22 cellular contexts compared by ENCODE assay signal in genomic region chr2:23862716-23863426, GRCh38.
A peak's percentile ranks its signal among the peaks of the same experiment; 100 is the strongest.
DNase-seq lines count a peak whose midpoint lies in the region; ATAC-seq, FAIRE-seq and TF ChIP-seq lines count a peak whose summit lies in the region.
"Had no signal": no experiment of that assay in that cellular context is flagged by ENCODE, and none has a peak within 500 bp of the region (broad histone marks: within the 10 kb centered on the region; RNA-seq: fewer than 3 reads in every experiment).

No MANE protein-coding gene starts in this region.

- no peaks in the 10 kb centered on the region for H3K9me2 ChIP-seq in SU-DHL-6 (replicated peaks; ENCODE audit: insufficient read depth, low read length)
- H3K9me2 ChIP-seq: SK-N-SH had no signal

- peak overlapping the region; percentile 24; the same call in 1 of the 2 replicates for H3K27ac ChIP-seq in HUES64 (ENCODE audit: low read depth, low read length)
- peak overlapping the region; percentile 87 for H3K27ac ChIP-seq in SU-DHL-6 (ENCODE audit: low read depth, low read length)
- H3K27ac ChIP-seq in neural progenitor cell: peak overlapping the region; percentile 57
- no peak overlapping the region for H3K27ac ChIP-seq in upper lobe of left lung
- H3K27ac ChIP-seq: A549, HL-60, KMS-11, RWPE1 had no signal

- H3K4me3 ChIP-seq in HUES64 (ENCODE audit: low read length) (no peak overlapping the region), SU-DHL-6 (ENCODE audit: insufficient read depth, low read length, poor library complexity, severe bottlenecking) (peak overlapping the region; percentile 8), neural progenitor cell (no peak overlapping the region), upper lobe of left lung (no peak overlapping the region)
- H3K4me3 ChIP-seq: A549 had no signal

- peaks cover 48% of the 10 kb centered on the region for H3K36me3 ChIP-seq in HUES64 (ENCODE audit: insufficient read depth, low read length)
- H3K36me3 ChIP-seq in SU-DHL-6 (ENCODE audit: low read length): peaks cover 4% of the 10 kb centered on the region; the same call in 1 of the 2 replicates
- peaks cover 17% of the 10 kb centered on the region for H3K36me3 ChIP-seq in neural progenitor cell
- H3K36me3 ChIP-seq in upper lobe of left lung: peaks cover 3 to 66% (median 26%) of the 10 kb centered on the region in 4 donors

- no peak for TF ChIP-seq EP300 in upper lobe of left lung (IDR thresholded peaks at IDR 0.05)

- CTCF ChIA-PET in activated CD8-positive, alpha-beta T cell treated with anti-CD3 and anti-CD28 coated beads, Interleukin-2, amount 10 ng/mL, durations not matched to agents 7 days and 5 days (lab: Charles Lee): no interaction called here

- no peaks in the 10 kb centered on the region for H3K27me3 ChIP-seq in HUES64 (ENCODE audit: insufficient read depth, low read length)
- no peaks in the 10 kb centered on the region for H3K27me3 ChIP-seq in SU-DHL-6 (ENCODE audit: low read length)
- H3K27me3 ChIP-seq in neural progenitor cell: no peaks in the 10 kb centered on the region
- no peaks in the 10 kb centered on the region for H3K27me3 ChIP-seq in upper lobe of left lung
- H3K27me3 ChIP-seq: BE2C had no signal

- no peak for TF ChIP-seq CTCF in SU-DHL-6 (IDR thresholded peaks at IDR 0.05; ENCODE audit: insufficient read depth, low read length, poor library complexity, severe bottlenecking)
- no peak for TF ChIP-seq CTCF in neural progenitor cell (IDR thresholded peaks at IDR 0.05)
- no peak for TF ChIP-seq CTCF in upper lobe of left lung (IDR thresholded peaks at IDR 0.05)

- no peaks in the 10 kb centered on the region for H3K9me3 ChIP-seq in HUES64 (ENCODE audit: insufficient read depth, low read depth, low read length)
- H3K9me3 ChIP-seq in SU-DHL-6 (ENCODE audit: insufficient read depth, low read length): no peaks in the 10 kb centered on the region
- H3K9me3 ChIP-seq in neural progenitor cell (ENCODE audit: low read depth): no peaks in the 10 kb centered on the region
- no peaks in the 10 kb centered on the region for H3K9me3 ChIP-seq in upper lobe of left lung
- H3K9me3 ChIP-seq: A549, BE2C, SK-N-SH had no signal

- 84% methylated on average over 8 of the region's 8 CpGs for WGBS in HUES64
- 93 to 94% methylated on average over 8 of the region's 8 CpGs for WGBS in upper lobe of left lung, 2 donors

- ATAC-seq in upper lobe of left lung (ENCODE audit: low FRiP score in 2 of 2): no peak
- ATAC-seq in activated CD8-positive, alpha-beta T cell treated with anti-CD3 and anti-CD28 coated beads, Interleukin-2, amount 10 ng/mL, durations not matched to agents 7 days and 5 days: no peak
- ATAC-seq: A549 had no signal

- H3K36me3 Mint-ChIP-seq in neural progenitor cell: peaks cover 19% of the 10 kb centered on the region
- peaks cover 21% of the 10 kb centered on the region for H3K36me3 Mint-ChIP-seq in activated CD8-positive, alpha-beta T cell treated with anti-CD3 and anti-CD28 coated beads, Interleukin-2, amount 10 ng/mL, durations not matched to agents 7 days and 5 days (ENCODE audit: low read depth)

- H3K4me1 ChIP-seq in HUES64 (ENCODE audit: insufficient read depth, low read length) (peaks cover 14% of the 10 kb centered on the region), neural progenitor cell (no peaks in the 10 kb centered on the region), upper lobe of left lung (no peaks in the 10 kb centered on the region)
- H3K4me1 ChIP-seq: A549, BE2C had no signal

- TF ChIP-seq POLR2A in upper lobe of left lung (IDR thresholded peaks at IDR 0.05): no peak

- peaks cover 35% of the 10 kb centered on the region for H3F3A ChIP-seq in SU-DHL-6 (ENCODE audit: insufficient read depth)
- H3F3A ChIP-seq in neural progenitor cell (ENCODE audit: low read depth): peaks cover 3% of the 10 kb centered on the region

- H3K4me2 ChIP-seq in SU-DHL-6 (ENCODE audit: low read depth, low read length, poor library complexity, severe bottlenecking) (peak overlapping the region; percentile 57), neural progenitor cell (no peak overlapping the region)
- H3K4me2 ChIP-seq: A549, KMS-11, SK-N-SH had no signal

- H3K9ac ChIP-seq in HUES64 (ENCODE audit: low read depth, low read length): no peak overlapping the region
- H3K9ac ChIP-seq in SU-DHL-6 (ENCODE audit: low read length): peak overlapping the region; percentile 33; the same call in 1 of the 2 replicates
- H3K9ac ChIP-seq in neural progenitor cell: no peak overlapping the region
- H3K9ac ChIP-seq: KMS-11, SK-N-SH had no signal

- peak; percentile 66 for FAIRE-seq in GM19239 (lab: Jason Lieb, UNC)
- FAIRE-seq: A549, GM12892, H54 had no signal

- no peaks in the 10 kb centered on the region for H3K4me1 Mint-ChIP-seq in neural progenitor cell
- H3K4me1 Mint-ChIP-seq in activated CD8-positive, alpha-beta T cell treated with anti-CD3 and anti-CD28 coated beads, Interleukin-2, amount 10 ng/mL, durations not matched to agents 7 days and 5 days (ENCODE audit: low read depth): no peaks in the 10 kb centered on the region

- POLR2A ChIA-PET in activated CD8-positive, alpha-beta T cell treated with anti-CD3 and anti-CD28 coated beads, Interleukin-2, amount 10 ng/mL, durations not matched to agents 7 days and 5 days (lab: Charles Lee): no interaction called here

- H4K20me1 ChIP-seq in SU-DHL-6 (ENCODE audit: low read depth, low read length) (no peaks in the 10 kb centered on the region), neural progenitor cell (ENCODE audit: low read depth) (no peaks in the 10 kb centered on the region)

- H3K27ac Mint-ChIP-seq in neural progenitor cell: no peak overlapping the region
- H3K27ac Mint-ChIP-seq in activated CD8-positive, alpha-beta T cell treated with anti-CD3 and anti-CD28 coated beads, Interleukin-2, amount 10 ng/mL, durations not matched to agents 7 days and 5 days: no peak overlapping the region
- H3K27ac Mint-ChIP-seq: CD4-positive, CD25-positive, alpha-beta regulatory T cell had no signal

- H3K9me3 Mint-ChIP-seq in neural progenitor cell: no peaks in the 10 kb centered on the region
- no peaks in the 10 kb centered on the region for H3K9me3 Mint-ChIP-seq in activated CD8-positive, alpha-beta T cell treated with anti-CD3 and anti-CD28 coated beads, Interleukin-2, amount 10 ng/mL, durations not matched to agents 7 days and 5 days (ENCODE audit: insufficient read depth)
- H3K9me3 Mint-ChIP-seq: CD4-positive, CD25-positive, alpha-beta regulatory T cell had no signal

- H3K79me2 ChIP-seq in SU-DHL-6 (ENCODE audit: insufficient read depth, low read length) (no peaks in the 10 kb centered on the region), neural progenitor cell (ENCODE audit: low read depth) (no peaks in the 10 kb centered on the region)

- H3K27me3 Mint-ChIP-seq in neural progenitor cell (ENCODE audit: insufficient read depth, low read depth): no peaks in the 10 kb centered on the region
- no peaks in the 10 kb centered on the region for H3K27me3 Mint-ChIP-seq in activated CD8-positive, alpha-beta T cell treated with anti-CD3 and anti-CD28 coated beads, Interleukin-2, amount 10 ng/mL, durations not matched to agents 7 days and 5 days (ENCODE audit: low read depth)
- H3K27me3 Mint-ChIP-seq: CD4-positive, CD25-positive, alpha-beta regulatory T cell had no signal

- DNase-seq in GM19239 (ENCODE audit: insufficient read length, low spot score) (no peak), neural progenitor cell (ENCODE audit: low spot score) (no peak), upper lobe of left lung (no peak), SHP77 treated with DMSO at 0.1 percent for 48 hours (lab: John Stamatoyannopoulos, UW) (no peak)
- DNase-seq in activated CD8-positive, alpha-beta T cell treated with anti-CD3 and anti-CD28 coated beads, Interleukin-2, amount 10 ng/mL, durations not matched to agents 7 days and 5 days: no peak
- DNase-seq: BE2C; CD4-positive, CD25-positive, alpha-beta regulatory T cell; NCI-H1105; NCI-H146; NCI-H2029; NCI-H446; NCI-H526; SIG-M5; SK-N-SH had no signal

- H2AFZ ChIP-seq in SU-DHL-6 (ENCODE audit: low read depth, low read length, severe bottlenecking) (no peak overlapping the region), neural progenitor cell (replicated peaks) (no peak overlapping the region)

- no peak overlapping the region for H3K4me3 Mint-ChIP-seq in neural progenitor cell
- no peak overlapping the region for H3K4me3 Mint-ChIP-seq in activated CD8-positive, alpha-beta T cell treated with anti-CD3 and anti-CD28 coated beads, Interleukin-2, amount 10 ng/mL, durations not matched to agents 7 days and 5 days
- H3K4me3 Mint-ChIP-seq: CD4-positive, CD25-positive, alpha-beta regulatory T cell had no signal

Comparison
In these comparisons a context has a peak if more than half of its experiments do, and no peak if none do; other contexts are left out.
1. H3K27ac ChIP-seq: peak in HUES64 (single experiment), SU-DHL-6 (single experiment) and neural progenitor cell (single experiment); none in upper lobe of left lung (0 of 4).